In genomic region chr3:122562923-122563716, GRCh38 we compare ENCODE assay signal across 8 cellular contexts. TPM values are rescaled to one million over a fixed set of nuclear protein-coding genes. Genes with fewer than 3 reads are reported as not detected.
DNase-seq lines count a peak whose midpoint lies in the region; ATAC-seq and TF ChIP-seq lines count a peak whose summit lies in the region.

No MANE protein-coding gene starts in this region.

- H3K4me3 ChIP-seq in esophagus (ENCODE audit: low read depth in 1 of 2, low read length in 2 of 2), result peak overlapping the region; percentile 88 to 96
- H3K4me3 ChIP-seq in psoas muscle, result peak overlapping the region; percentile 76

- no peaks in the 10 kb centered on the region for H3K9me3 ChIP-seq in esophagus (ENCODE audit: control insufficient read depth in 2 of 2, insufficient read depth in 1 of 2, low read depth in 1 of 2, low read length in 1 of 2)
- H3K9me3 ChIP-seq in psoas muscle, result no peaks in the 10 kb centered on the region

- H3K27me3 ChIP-seq in esophagus (ENCODE audit: control insufficient read depth in 1 of 2, insufficient read depth in 2 of 2, low read length in 2 of 2) (no peaks in the 10 kb centered on the region), psoas muscle (ENCODE audit: insufficient read depth in 3 of 3, low read length in 2 of 3) (no peaks in the 10 kb centered on the region)

- WGBS in esophagus, 2 donors, result 52 to 53% methylated on average over 5 of the region's 5 CpGs
- WGBS in psoas muscle, 3 donors, result 62 to 74% (median 69%) methylated on average over 5 of the region's 5 CpGs

- H3K36me3 ChIP-seq in esophagus (ENCODE audit: control insufficient read depth in 2 of 2, insufficient read depth in 2 of 2, low read length in 1 of 2) (peaks cover 3% of the 10 kb centered on the region in 2 donors), psoas muscle (ENCODE audit: insufficient read depth in 1 of 2, low read depth in 1 of 2) (peaks cover 3 to 43% of the 10 kb centered on the region in 2 donors)

- H3K27ac ChIP-seq in RWPE1 (peak overlapping the region; percentile 80), esophagus (ENCODE audit: low read depth in 2 of 2, low read length in 1 of 2) (peak overlapping the region; percentile 78 to 94), psoas muscle (peak overlapping the region; percentile 75)

- H3K4me1 ChIP-seq in esophagus (ENCODE audit: control insufficient read depth in 2 of 2, insufficient read depth in 2 of 2, low read length in 1 of 2), result no peaks in the 10 kb centered on the region
- H3K4me1 ChIP-seq in psoas muscle, result peaks cover 17% of the 10 kb centered on the region

- POLR2A ChIA-PET in RWPE1 (lab: Yijun Ruan, JAX; ENCODE audit: low non-redundant PET), result no interaction called here

- TF ChIP-seq CTCF in RWPE1 (conservative IDR thresholded peaks at IDR 0.05; ENCODE audit: low read depth) (no peak), psoas muscle (IDR thresholded peaks at IDR 0.05) (no peak)

- no peak for ATAC-seq in psoas muscle
- ATAC-seq in GM21515 (IDR thresholded peaks at IDR 0.05; ENCODE audit: unreplicated experiment), result no peak

- DNase-seq in EH (ENCODE audit: low read depth), result peak; percentile 19
- no peak for DNase-seq in RWPE1 (ENCODE audit: low spot score)
- no peak for DNase-seq in psoas muscle
- DNase-seq in DMS79 treated with DMSO at 0.1 percent for 48 hours (lab: John Stamatoyannopoulos, UW), result no peak
- DNase-seq in stimulated activated CD4-positive, alpha-beta T cell treated with anti-CD3 and anti-CD28 coated beads, Interleukin-4, amount 100 ng/mL, for 24 hours, result no peak
- DNase-seq in activated CD4-positive, alpha-beta T cell treated with anti-CD3 and anti-CD28 coated beads for 4 hours, result no peak

- intact Hi-C loops in psoas muscle (cut with DNase I), result loop anchor here (5.0 kb wide), 2 partner anchors 46 to 171 kb away; no protein-coding TSS in a partner anchor

- CTCF ChIA-PET in RWPE1 (lab: Yijun Ruan, JAX), result interaction anchor here (1.4 to 1.6 kb wide), 2 partner anchors 116 to 118 kb away, joined by 3 to 13 read pairs; partner anchors contain the start of gene PARP14

RNA-seq across cellular contexts. Expression of gene PARP9, which starts 1.0 kb away (rescaled TPM):
- polyA plus RNA-seq in esophagus, result 10 to 100 TPM; 17.1 to 20.0 TPM
- 10 to 100 TPM in 3 of 4 donors, 1 to 10 TPM in 1; 8.9 to 18.9 (median 12.6) TPM for total RNA-seq in psoas muscle
- polyA plus RNA-seq in psoas muscle, result 10 to 100 TPM in 1 of 3 donors, 1 to 10 TPM in 2; 6.5 to 12.3 (median 7.8) TPM

RNA-seq across cellular contexts. Expression of gene DTX3L, which starts 1.0 kb away (rescaled TPM):
- polyA plus RNA-seq in esophagus (1 to 10 TPM; 5.9 to 6.4 TPM), psoas muscle (1 to 10 TPM; 3.1 to 9.8 (median 3.5) TPM)
- 10 to 100 TPM; 11.5 to 26.6 (median 12.2) TPM for total RNA-seq in psoas muscle

RNA-seq across cellular contexts. Expression of gene PARP15, which starts 14.3 kb away (rescaled TPM):
- polyA plus RNA-seq in esophagus, result under 1 TPM; 0.46 to 0.94 TPM
- total RNA-seq in psoas muscle, result 1 to 10 TPM in 1 of 4 donors, under 1 TPM in 3; 0.18 to 1.0 (median 0.73) TPM
- polyA plus RNA-seq in psoas muscle, result under 1 TPM; 0.11 to 0.34 (median 0.25) TPM

RNA-seq across cellular contexts. Expression of gene KPNA1, which starts 48.4 kb away (rescaled TPM):
- polyA plus RNA-seq in esophagus, result 10 to 100 TPM in 1 of 2 donors, 1 to 10 TPM in 1; 8.5 to 13.9 TPM
- 100 to 1,000 TPM; 180 to 263 (median 233) TPM for total RNA-seq in psoas muscle
- 100 to 1,000 TPM in 1 of 3 donors, 10 to 100 TPM in 2; 39.5 to 125 (median 49.8) TPM for polyA plus RNA-seq in psoas muscle
